21 cellular contexts compared by ENCODE assay signal in genomic region chr3:177553012-177553411, GRCh38.
A peak's percentile ranks its signal among the peaks of the same experiment; 100 is the strongest.
DNase-seq lines count a peak whose midpoint lies in the region; ATAC-seq and TF ChIP-seq lines count a peak whose summit lies in the region.
"Had no signal": no experiment of that assay in that cellular context is flagged by ENCODE, and none has a peak within 500 bp of the region (broad histone marks: within the 10 kb centered on the region; RNA-seq: fewer than 3 reads in every experiment).

No MANE protein-coding gene starts in this region.

- no peak for ATAC-seq in HG03432 (IDR thresholded peaks at IDR 0.05; ENCODE audit: unreplicated experiment)
- ATAC-seq: natural killer cell; stimulated activated naive B cell treated with anti-CD40 and anti-IgM and Interleukin-4, amounts not matched to agents 10 μg/mL and 1 μg/mL and 100 μg/mL, for 72 hours had no signal

- peak overlapping the region; percentile 24; the same call in 1 of the 2 replicates for H3K4me2 ChIP-seq in BLaER1
- no peak overlapping the region for H3K4me2 ChIP-seq in osteoblast (ENCODE audit: insufficient read depth, low read length)
- H3K4me2 ChIP-seq: KMS-11 had no signal

- no peaks in the 10 kb centered on the region for H4K20me1 ChIP-seq in BLaER1
- H4K20me1 ChIP-seq in osteoblast (ENCODE audit: insufficient read depth, low read length): no peaks in the 10 kb centered on the region

- H3K9me3 ChIP-seq in BLaER1 (peaks cover 6% of the 10 kb centered on the region; the same call in 1 of the 2 replicates), osteoblast (ENCODE audit: low read depth, low read length) (no peaks in the 10 kb centered on the region)
- H3K9me3 ChIP-seq: suprapubic skin had no signal

- H3K4me1 ChIP-seq in BLaER1: peaks cover 40% of the 10 kb centered on the region
- H3K4me1 ChIP-seq in osteoblast (ENCODE audit: insufficient read depth, low read length): peaks cover 16% of the 10 kb centered on the region

- no peaks in the 10 kb centered on the region for H3K36me3 ChIP-seq in BLaER1
- no peaks in the 10 kb centered on the region for H3K36me3 ChIP-seq in osteoblast (ENCODE audit: insufficient read depth, low read length)
- H3K36me3 ChIP-seq: suprapubic skin had no signal

- no peak overlapping the region for H3K27ac ChIP-seq in BLaER1
- H3K27ac ChIP-seq in osteoblast (ENCODE audit: low read depth, low read length): no peak overlapping the region
- H3K27ac ChIP-seq: KMS-11, suprapubic skin had no signal

- DNase-seq in G401 (ENCODE audit: low spot score) (peak; percentile 99), cerebellar cortex (ENCODE audit: low spot score) (peak; percentile 99), osteoblast (ENCODE audit: insufficient read length, low spot score, missing footprints) (no peak), NCI-H146 treated with DMSO at 0.1 percent for 48 hours (lab: John Stamatoyannopoulos, UW; ENCODE audit: unreplicated experiment) (no peak), NCI-H1105 (lab: John Stamatoyannopoulos, UW) (no peak)
- DNase-seq in activated naive CD4-positive, alpha-beta T cell treated with anti-CD3 and anti-CD28 coated beads, Interleukin-2, amount 50 U/mL, for 16 hours: no peak
- DNase-seq: activated CD4-positive, alpha-beta T cell treated with anti-CD3 and anti-CD28 coated beads for 48 hours; activated CD8-positive, alpha-beta memory T cell treated with anti-CD3 and anti-CD28 coated beads for 24 hours; AML-193; central memory CD4-positive, alpha-beta T cell; DMS153; natural killer cell; NCI-H1436; NCI-H226; stimulated activated naive B cell treated with anti-CD40 and anti-IgM and Interleukin-4, amounts not matched to agents 10 μg/mL and 1 μg/mL and 100 μg/mL, for 72 hours had no signal

- TF ChIP-seq CTCF in osteoblast (IDR thresholded peaks at IDR 0.05; ENCODE audit: extremely low read depth, low read depth, low read length): no peak

- H3K27me3 ChIP-seq in BLaER1 (no peaks in the 10 kb centered on the region), osteoblast (ENCODE audit: insufficient read depth, low read length) (no peaks in the 10 kb centered on the region)
- H3K27me3 ChIP-seq: suprapubic skin had no signal

- H3K4me3 ChIP-seq in BLaER1 (no peak overlapping the region), osteoblast (ENCODE audit: insufficient read depth, low read length) (no peak overlapping the region)
- H3K4me3 ChIP-seq: lung, skin epidermis, suprapubic skin had no signal

- no peaks in the 10 kb centered on the region for H3K79me2 ChIP-seq in osteoblast (ENCODE audit: insufficient read depth, low read length)

- no peak overlapping the region for H3K9ac ChIP-seq in BLaER1
- H3K9ac ChIP-seq: KMS-11 had no signal

- in situ Hi-C loops in G401 (cut with HindIII; ENCODE audit: low sequenced_read_pairs): no loop called here

- H2AFZ ChIP-seq in osteoblast (ENCODE audit: low read length): peak overlapping the region; percentile 67

Comparison
In these comparisons a context has a peak if more than half of its experiments do, and no peak if none do; other contexts are left out.
1. DNase-seq: peak in G401 (single experiment) and cerebellar cortex (single experiment); none in osteoblast (single experiment), NCI-H146 treated with DMSO at 0.1 percent for 48 hours (single experiment), NCI-H1105 (single experiment) and activated naive CD4-positive, alpha-beta T cell treated with anti-CD3 and anti-CD28 coated beads, Interleukin-2, amount 50 U/mL, for 16 hours (single experiment).